Comparison of ENCODE assay signal across 13 cellular contexts in the genomic region with DNA sequence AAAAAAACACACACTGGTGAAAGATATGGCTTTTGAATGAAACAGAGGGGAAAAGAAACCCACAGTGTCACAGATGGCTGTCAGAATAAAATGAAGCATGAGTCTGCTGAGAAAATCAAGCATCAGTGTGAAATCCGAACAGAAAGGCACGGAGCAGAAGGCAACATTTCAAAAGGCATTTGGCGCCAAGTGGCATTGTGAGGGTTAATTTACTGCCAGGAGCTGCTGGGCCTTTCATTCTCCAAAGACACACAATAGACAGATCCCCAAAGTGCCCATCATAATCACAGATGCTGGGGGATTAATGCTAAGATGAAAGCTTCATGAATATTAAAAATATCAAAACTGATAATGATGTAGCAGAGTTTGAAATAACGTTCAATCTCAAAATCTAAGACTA.
DNase-seq lines count a peak whose midpoint lies in the region; TF ChIP-seq lines count a peak whose summit lies in the region.
"Had no signal": no experiment of that assay in that cellular context is flagged by ENCODE, and none has a peak within 500 bp of the region (broad histone marks: within the 10 kb centered on the region; RNA-seq: fewer than 3 reads in every experiment).

No MANE protein-coding gene starts in this region.

- H3K36me3 ChIP-seq in iPS-20b (ENCODE audit: insufficient read depth, low read depth, low read length), result no peaks in the 10 kb centered on the region
- H3K36me3 ChIP-seq in OCI-LY7 (ENCODE audit: insufficient read depth, low read length), result no peaks in the 10 kb centered on the region

- H3K79me2 ChIP-seq in OCI-LY7 (ENCODE audit: insufficient read depth, low read depth, low read length), result no peaks in the 10 kb centered on the region

- H3K4me1 ChIP-seq in iPS-20b (ENCODE audit: insufficient read depth, low read length), result peaks cover 10% of the 10 kb centered on the region; the same call in 1 of the 2 replicates
- no peaks in the 10 kb centered on the region for H3K4me1 ChIP-seq in OCI-LY7 (ENCODE audit: insufficient read depth, low read length, poor library complexity, severe bottlenecking)

- intact Hi-C loops in OCI-LY7 (cut with micrococcal nuclease; ENCODE audit: unreplicated experiment), result no loop called here

- H3K36me3 Mint-ChIP-seq in activated CD4-positive, alpha-beta memory T cell treated with anti-CD3 and anti-CD28 coated beads, Interleukin-2, amount 10 ng/mL, durations not matched to agents 7 days and 5 days (ENCODE audit: low read depth), result no peaks in the 10 kb centered on the region

- no peak overlapping the region for H3K9ac ChIP-seq in iPS-20b (ENCODE audit: low read depth, low read length)

- no peaks in the 10 kb centered on the region for H3K9me2 ChIP-seq in OCI-LY7 (ENCODE audit: insufficient read depth, low read length)

- H3K4me3 Mint-ChIP-seq in activated CD4-positive, alpha-beta memory T cell treated with anti-CD3 and anti-CD28 coated beads, Interleukin-2, amount 10 ng/mL, durations not matched to agents 7 days and 5 days, result no peak overlapping the region

- no peak overlapping the region for H3K27ac Mint-ChIP-seq in activated CD4-positive, alpha-beta memory T cell treated with anti-CD3 and anti-CD28 coated beads, Interleukin-2, amount 10 ng/mL, durations not matched to agents 7 days and 5 days

- no TSS peak for BruUV-seq in OCI-LY7 (replicated peaks; lab: Mats Ljungman, UMichigan)

- no peaks in the 10 kb centered on the region for H3K27me3 Mint-ChIP-seq in activated CD4-positive, alpha-beta memory T cell treated with anti-CD3 and anti-CD28 coated beads, Interleukin-2, amount 10 ng/mL, durations not matched to agents 7 days and 5 days

- no peaks in the 10 kb centered on the region for H3K4me1 Mint-ChIP-seq in activated CD4-positive, alpha-beta memory T cell treated with anti-CD3 and anti-CD28 coated beads, Interleukin-2, amount 10 ng/mL, durations not matched to agents 7 days and 5 days

- no peaks in the 10 kb centered on the region for H3K27me3 ChIP-seq in iPS-20b (ENCODE audit: insufficient read depth, low read length)

- POLR2A ChIA-PET in activated CD4-positive, alpha-beta memory T cell treated with anti-CD3 and anti-CD28 coated beads, Interleukin-2, amount 10 ng/mL, durations not matched to agents 7 days and 5 days (lab: Charles Lee), result no interaction called here
- POLR2A ChIA-PET in OCI-LY7 (lab: Charles Lee), result no interaction called here

- H3K9me3 ChIP-seq in iPS-20b (ENCODE audit: insufficient read depth, low read depth, low read length), result no peaks in the 10 kb centered on the region
- H3K9me3 ChIP-seq in OCI-LY7 (ENCODE audit: low read length), result no peaks in the 10 kb centered on the region

- CTCF ChIA-PET in activated CD4-positive, alpha-beta memory T cell treated with anti-CD3 and anti-CD28 coated beads, Interleukin-2, amount 10 ng/mL, durations not matched to agents 7 days and 5 days (lab: Charles Lee), result no interaction called here
- CTCF ChIA-PET in OCI-LY7 (lab: Charles Lee; ENCODE audit: unreplicated experiment), result no interaction called here

- no peak for TF ChIP-seq CTCF in OCI-LY7 (conservative IDR thresholded peaks at IDR 0.05; ENCODE audit: low read length)

- H3K4me2 ChIP-seq in OCI-LY7 (ENCODE audit: low read length), result no peak overlapping the region

- no peak overlapping the region for H2AFZ ChIP-seq in OCI-LY7 (ENCODE audit: low read length)

- peak overlapping the region; percentile 18; the same call in 1 of the 2 replicates for H3K4me3 ChIP-seq in iPS-20b (ENCODE audit: low read length)
- no peak overlapping the region for H3K4me3 ChIP-seq in OCI-LY7 (ENCODE audit: low read depth, low read length, poor library complexity, severe bottlenecking)

- peak; percentile 4 for DNase-seq in NCI-H82 (lab: John Stamatoyannopoulos, UW)
- DNase-seq in NCI-H82 treated with DMSO at 0.1 percent for 48 hours (lab: John Stamatoyannopoulos, UW; ENCODE audit: unreplicated experiment), result no peak
- DNase-seq in NCI-H524 treated with DMSO at 0.1 percent for 48 hours (lab: John Stamatoyannopoulos, UW), result peak; percentile 79
- no peak for DNase-seq in SHP77 (lab: John Stamatoyannopoulos, UW)
- DNase-seq in activated CD4-positive, alpha-beta memory T cell treated with anti-CD3 and anti-CD28 coated beads, Interleukin-2, amount 10 ng/mL, durations not matched to agents 7 days and 5 days, result no peak
- DNase-seq in OCI-LY7 (ENCODE audit: low spot score), result no peak
- DNase-seq in NCI-H774 (lab: John Stamatoyannopoulos, UW), result no peak
- DNase-seq: COR-L47, NCI-H2107, NCI-H526 had no signal

- H4K20me1 ChIP-seq in OCI-LY7 (ENCODE audit: insufficient read depth, low read length), result no peaks in the 10 kb centered on the region

- H3K9me3 Mint-ChIP-seq in activated CD4-positive, alpha-beta memory T cell treated with anti-CD3 and anti-CD28 coated beads, Interleukin-2, amount 10 ng/mL, durations not matched to agents 7 days and 5 days, result peaks cover 14% of the 10 kb centered on the region

- H3K27ac ChIP-seq in iPS-20b (ENCODE audit: low read length) (no peak overlapping the region), OCI-LY7 (ENCODE audit: low read depth, low read length, poor library complexity, severe bottlenecking) (no peak overlapping the region)
- H3K27ac ChIP-seq: C4-2B, HL-60 had no signal

Comparison
In these comparisons a context has a peak if more than half of its experiments do, and no peak if none do; other contexts are left out.
1. DNase-seq: peak in NCI-H82 (single experiment) and NCI-H524 treated with DMSO at 0.1 percent for 48 hours (single experiment); none in NCI-H82 treated with DMSO at 0.1 percent for 48 hours (single experiment), SHP77 (0 of 2), activated CD4-positive, alpha-beta memory T cell treated with anti-CD3 and anti-CD28 coated beads, Interleukin-2, amount 10 ng/mL, durations not matched to agents 7 days and 5 days (single experiment), OCI-LY7 (single experiment) and NCI-H774 (single experiment).